In the genomic region with DNA sequence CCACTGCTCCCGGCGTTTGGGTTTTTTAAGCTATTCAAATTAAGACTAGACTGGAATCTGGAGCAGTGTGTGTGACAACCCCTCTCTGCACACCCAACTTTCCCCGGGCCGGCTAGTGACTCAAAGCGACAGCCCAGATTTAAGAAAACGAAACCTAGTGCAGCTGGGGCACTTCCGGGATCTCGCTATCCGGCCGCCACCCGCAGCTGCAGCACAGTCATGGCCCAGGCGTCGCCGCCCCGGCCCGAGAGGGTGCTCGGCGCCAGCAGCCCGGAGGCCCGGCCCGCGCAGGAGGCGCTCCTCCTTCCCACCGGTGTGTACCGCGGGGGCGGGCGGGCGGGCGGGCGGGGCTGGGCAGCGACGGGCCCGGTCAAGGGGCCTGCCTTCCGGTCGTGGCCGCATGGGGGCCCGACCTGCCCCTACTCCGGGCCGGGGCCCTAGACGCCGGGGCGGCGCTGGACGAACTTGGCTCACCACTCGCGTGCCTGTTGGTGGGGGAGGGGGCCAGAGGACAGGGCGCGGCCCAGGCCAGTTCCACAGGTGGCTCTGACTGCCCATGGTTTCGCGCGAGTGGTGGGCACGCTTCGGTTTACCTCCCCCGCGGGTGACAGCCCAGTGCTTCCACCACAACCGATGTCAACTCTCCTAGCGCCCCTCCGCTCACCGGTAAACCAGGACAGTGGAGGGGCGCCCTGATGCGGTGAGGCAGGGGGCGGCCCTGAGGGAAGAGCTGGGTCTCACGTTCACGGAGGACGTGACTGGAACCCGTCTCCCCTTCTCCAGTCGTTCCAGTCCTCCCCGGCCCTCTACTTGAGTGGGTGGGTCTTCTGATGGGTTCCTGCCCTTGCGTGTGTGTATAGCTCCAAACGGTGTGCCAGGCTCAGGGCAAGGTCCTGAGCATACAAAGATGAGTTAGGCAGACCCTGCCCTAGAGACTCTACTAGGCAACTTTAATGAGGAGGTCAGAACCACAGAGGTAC, we compare ENCODE assay signal across 8 cellular contexts. TPM values are rescaled to one million over a fixed set of nuclear protein-coding genes. Genes with fewer than 3 reads are reported as not detected.
DNase-seq lines count a peak whose midpoint lies in the region; ATAC-seq and TF ChIP-seq lines count a peak whose summit lies in the region.

A gene (plus strand): TSS at position 171 of the 980 bp plus-strand sequence. CDS start 49 bp downstream, at position 220.

- peak within 1 kb of the TSS; percentile 44 for H3K4me3 ChIP-seq in BJ (ENCODE audit: low read depth, low read length)
- peak within 1 kb of the TSS in 1 of 2 donors; percentile 80 for H3K4me3 ChIP-seq in neuronal stem cell (ENCODE audit: low read length in 2 of 2)
- H3K4me3 ChIP-seq in subcutaneous abdominal adipose tissue (ENCODE audit: low read depth in 1 of 5, low read length in 5 of 5) = peak within 1 kb of the TSS; percentile 74 to 85 (median 75)

- H3K9ac ChIP-seq in neuronal stem cell (ENCODE audit: low read depth, low read length, poor library complexity) (peak within 1 kb of the TSS; percentile 46), subcutaneous abdominal adipose tissue (ENCODE audit: low read length in 5 of 5) (peak within 1 kb of the TSS; percentile 74 to 89 (median 88))

- POLR2A ChIA-PET in BJ (lab: Charles Lee) = no interaction called here

- CTCF ChIA-PET in BJ (lab: Yijun Ruan, JAX) = interaction anchor here (0.7 to 1.4 kb wide), 6 partner anchors 9 to 193 kb away, joined by 3 to 4 read pairs (median 3); no protein-coding TSS in a partner anchor

- peak; percentile 25 for DNase-seq in BJ (ENCODE audit: low read depth)
- DNase-seq in GM19238 (ENCODE audit: insufficient read length, low spot score) = peak; percentile 80
- peak; percentile 22 for DNase-seq in SIG-M5 (lab: John Stamatoyannopoulos, UW)
- DNase-seq in activated naive CD4-positive, alpha-beta T cell (lab: John Stamatoyannopoulos, UW) = peak; percentile 55 to 83 (median 64)
- DNase-seq in foreskin keratinocyte = peak; percentile 47 to 65
- DNase-seq in neuronal stem cell (ENCODE audit: low spot score) = peak; percentile 46

- H3K9me3 ChIP-seq in neuronal stem cell (replicated peaks in 1 of 2; ENCODE audit: control insufficient read depth in 2 of 2, insufficient read depth in 1 of 2, low read depth in 1 of 2, low read length in 2 of 2) = no peaks in the 10 kb centered on the region
- no peaks in the 10 kb centered on the region for H3K9me3 ChIP-seq in subcutaneous abdominal adipose tissue (ENCODE audit: control insufficient read depth in 5 of 5, low read length in 5 of 5)

- no CpG with 5 or more reads among the region's 71 CpGs for WGBS in neuronal stem cell (ENCODE audit: extremely low coverage in 2 of 2, insufficient read length in 2 of 2, insufficient replicate concordance in 1 of 2), 2 donors

- peak within 1 kb of the TSS; percentile 63 for H3K4me2 ChIP-seq in neuronal stem cell (ENCODE audit: insufficient read depth, low read length, poor library complexity, severe bottlenecking)

- H3K36me3 ChIP-seq in BJ (ENCODE audit: control insufficient read depth, insufficient read depth, low read length) (no peaks in the 10 kb centered on the region), neuronal stem cell (replicated peaks in 1 of 2; ENCODE audit: control insufficient read depth in 2 of 2, insufficient read depth in 2 of 2, low read length in 2 of 2) (no peaks in the 10 kb centered on the region), subcutaneous abdominal adipose tissue (ENCODE audit: control insufficient read depth in 5 of 5, insufficient read depth in 5 of 5, low read length in 5 of 5) (peaks cover 0 to 8% (median 2%) of the 10 kb centered on the region in 5 donors)

- H3K27ac ChIP-seq in foreskin keratinocyte (peak within 1 kb of the TSS; percentile 84), neuronal stem cell (replicated peaks; ENCODE audit: low read length) (no peak within 1 kb of the TSS), subcutaneous abdominal adipose tissue (ENCODE audit: low read depth, low read length) (peak within 1 kb of the TSS; percentile 90)

- no peak within 1 kb of the TSS for H4K91ac ChIP-seq in neuronal stem cell (ENCODE audit: low read depth, low read length, poor library complexity)

- H3K79me1 ChIP-seq in neuronal stem cell (ENCODE audit: low read depth, low read length) = no peaks in the 10 kb centered on the region

- peak within 1 kb of the TSS; percentile 80 for H3K23ac ChIP-seq in neuronal stem cell (ENCODE audit: low read depth, low read length, poor library complexity)

- H4K8ac ChIP-seq in neuronal stem cell (ENCODE audit: low read depth, low read length) = no peak within 1 kb of the TSS

- H3K4me1 ChIP-seq in foreskin keratinocyte = peaks cover 9% of the 10 kb centered on the region
- no peaks in the 10 kb centered on the region for H3K4me1 ChIP-seq in neuronal stem cell (ENCODE audit: control insufficient read depth in 2 of 2, insufficient read depth in 1 of 2, low read depth in 1 of 2, low read length in 2 of 2)
- peaks cover 0 to 12% (median 9%) of the 10 kb centered on the region in 5 donors for H3K4me1 ChIP-seq in subcutaneous abdominal adipose tissue (ENCODE audit: control insufficient read depth in 5 of 5, insufficient read depth in 5 of 5, low read length in 5 of 5)

- H3K18ac ChIP-seq in neuronal stem cell (ENCODE audit: low read length) = peak within 1 kb of the TSS; percentile 85

- H2BK15ac ChIP-seq in neuronal stem cell (ENCODE audit: low read length) = no peak within 1 kb of the TSS

- no peak within 1 kb of the TSS for H3K4ac ChIP-seq in neuronal stem cell (ENCODE audit: low read length)

- ATAC-seq in HG03378 (IDR thresholded peaks at IDR 0.05; ENCODE audit: unreplicated experiment) = peak; percentile 77
- ATAC-seq in foreskin keratinocyte = peak; percentile 89

- H3K14ac ChIP-seq in neuronal stem cell (ENCODE audit: low read length) = no peak within 1 kb of the TSS

- H2BK5ac ChIP-seq in neuronal stem cell (ENCODE audit: low read length) = no peak within 1 kb of the TSS

- peak within 1 kb of the TSS; percentile 21 for H2BK120ac ChIP-seq in neuronal stem cell (ENCODE audit: low read depth, low read length)

- no peak within 1 kb of the TSS for H2BK12ac ChIP-seq in neuronal stem cell (ENCODE audit: low read length)

- H2AK5ac ChIP-seq in neuronal stem cell (ENCODE audit: low read depth, low read length) = peak within 1 kb of the TSS; percentile 9

- H3K27me3 ChIP-seq in BJ (ENCODE audit: control insufficient read depth, insufficient read depth, low read length) (no peaks in the 10 kb centered on the region), foreskin keratinocyte (no peaks in the 10 kb centered on the region), neuronal stem cell (ENCODE audit: control insufficient read depth in 3 of 3, insufficient read depth in 3 of 3, low read depth in 1 of 3, low read length in 3 of 3) (no peaks in the 10 kb centered on the region), subcutaneous abdominal adipose tissue (ENCODE audit: control insufficient read depth in 5 of 5, insufficient read depth in 4 of 5, low read length in 5 of 5) (no peaks in the 10 kb centered on the region)

- TF ChIP-seq CTCF in BJ (IDR thresholded peaks at IDR 0.05; ENCODE audit: insufficient read depth, low read depth, low read length) (0 out of 2 replicates have a peak, but pooled peaks have one; percentile 2), foreskin keratinocyte (conservative IDR thresholded peaks at IDR 0.05) (no peak)

- no peak within 1 kb of the TSS for H2AFZ ChIP-seq in neuronal stem cell (ENCODE audit: low read length)

RNA-seq across cellular contexts. Expression of the gene that starts here (rescaled TPM):
- polyA plus RNA-seq in BJ (2011; rRNA removed) (18.7 and 28.8 TPM in 2 replicates), foreskin keratinocyte (35.1 and 37.2 TPM in 2 replicates)
- polyA minus RNA-seq in BJ (2011; rRNA and poly(A)+ RNA removed) = 9.6 and 11.8 TPM in 2 replicates
- 34.0 and 38.2 TPM in 2 replicates for total RNA-seq in foreskin keratinocyte
- polyA plus RNA-seq in neuronal stem cell (2013, experiment 1 of 2) = 4.6 TPM
- 4.8 TPM for polyA plus RNA-seq in neuronal stem cell (2013, experiment 2 of 2)

Comparison
In these comparisons a context has a peak if more than half of its experiments do, and no peak if none do; other contexts are left out.
1. DNase-seq: peak in every context shown above with its lines; median percentile 80 in GM19238; 64 in activated naive CD4-positive, alpha-beta T cell; 56 in foreskin keratinocyte; 46 in neuronal stem cell; 25 in BJ; 22 in SIG-M5.